In genomic region chr2:113754160-113754559, GRCh38 we compare ENCODE assay signal across 16 cellular contexts. TPM values are rescaled to one million over a fixed set of nuclear protein-coding genes. Genes with fewer than 3 reads are reported as not detected.
A peak's percentile ranks its signal among the peaks of the same experiment; 100 is the strongest.
DNase-seq lines count a peak whose midpoint lies in the region; ATAC-seq and TF ChIP-seq lines count a peak whose summit lies in the region.
"Had no signal": no experiment of that assay in that cellular context is flagged by ENCODE, and none has a peak within 500 bp of the region (broad histone marks: within the 10 kb centered on the region; RNA-seq: fewer than 3 reads in every experiment).

No MANE protein-coding gene starts in this region.

- peaks cover 8% of the 10 kb centered on the region for H3K79me1 ChIP-seq in trophoblast cell (ENCODE audit: low read length)

- H3K14ac ChIP-seq in trophoblast cell (ENCODE audit: low read length), result no peak overlapping the region

- no CpG with 5 or more reads among the region's 8 CpGs for WGBS in trophoblast cell (ENCODE audit: extremely low coverage, insufficient coverage, insufficient read length)

- H3K9ac ChIP-seq in BLaER1 (no peak overlapping the region), adipocyte (ENCODE audit: low read length) (peak overlapping the region; percentile 99), trophoblast cell (ENCODE audit: low read length) (no peak overlapping the region)

- no peak overlapping the region for H2BK120ac ChIP-seq in trophoblast cell (ENCODE audit: insufficient read depth, low read length, poor library complexity)

- H3K9me2 ChIP-seq in DOHH2 (replicated peaks; ENCODE audit: control insufficient read depth, low read length), result no peaks in the 10 kb centered on the region

- H3K27ac ChIP-seq in BLaER1 (no peak overlapping the region), DOHH2 (ENCODE audit: low read depth, low read length) (no peak overlapping the region), lower lobe of right lung (no peak overlapping the region), trophoblast cell (ENCODE audit: low read depth, low read length) (no peak overlapping the region)
- H3K27ac ChIP-seq in CD4-positive, alpha-beta memory T cell (ENCODE audit: low read depth, low read length), result no peak overlapping the region
- H3K27ac ChIP-seq: neutrophil, vagina, WERI-Rb-1 had no signal

- no peak overlapping the region for H4K12ac ChIP-seq in trophoblast cell (ENCODE audit: low read depth, low read length)

- H3K79me2 ChIP-seq in DOHH2 (ENCODE audit: control insufficient read depth, low read length), result peaks cover 70% of the 10 kb centered on the region
- peaks cover 6% of the 10 kb centered on the region for H3K79me2 ChIP-seq in trophoblast cell (ENCODE audit: control insufficient read depth, insufficient read depth, low read length, poor library complexity)

- DNase-seq in adipocyte (ENCODE audit: low read depth) (no peak), lower lobe of right lung (no peak), trophoblast cell (no peak)
- no peak for DNase-seq in CD4-positive, alpha-beta memory T cell
- no peak for DNase-seq in stimulated activated CD4-positive, alpha-beta T cell treated with anti-CD3 and anti-CD28 coated beads, Interleukin-4, amount 100 ng/mL, for 4 hours
- DNase-seq: activated CD8-positive, alpha-beta T cell treated with anti-CD3 and anti-CD28 coated beads, Interleukin-2, amount 10 ng/mL, durations not matched to agents 7 days and 5 days; foreskin melanocyte; HCEC 1CT; WERI-Rb-1 had no signal

- peaks cover 32% of the 10 kb centered on the region for H3K36me3 ChIP-seq in BLaER1
- peaks cover 60% of the 10 kb centered on the region for H3K36me3 ChIP-seq in DOHH2 (ENCODE audit: control insufficient read depth, low read length)
- peaks cover 35% of the 10 kb centered on the region for H3K36me3 ChIP-seq in adipocyte (ENCODE audit: control insufficient read depth, insufficient read depth, low read length, severe bottlenecking)
- H3K36me3 ChIP-seq in lower lobe of right lung, result peaks cover 34% of the 10 kb centered on the region
- H3K36me3 ChIP-seq in trophoblast cell (ENCODE audit: control insufficient read depth in 1 of 2, insufficient read depth in 2 of 2, low read length in 2 of 2), result peaks cover 5 to 9% of the 10 kb centered on the region in 2 experiments
- H3K36me3 ChIP-seq in CD4-positive, alpha-beta memory T cell (ENCODE audit: insufficient read depth, low read length), result peaks cover 9% of the 10 kb centered on the region

- H3K4me1 ChIP-seq in BLaER1 (peaks cover 37% of the 10 kb centered on the region), DOHH2 (ENCODE audit: control insufficient read depth, low read length) (peaks cover 30% of the 10 kb centered on the region), adipocyte (ENCODE audit: control insufficient read depth, insufficient read depth, low read length) (peaks cover 31% of the 10 kb centered on the region), lower lobe of right lung (peaks cover 20% of the 10 kb centered on the region), trophoblast cell (ENCODE audit: control insufficient read depth in 1 of 2, insufficient read depth in 2 of 2, low read length in 2 of 2) (no peaks in the 10 kb centered on the region)
- peaks cover 25% of the 10 kb centered on the region for H3K4me1 ChIP-seq in CD4-positive, alpha-beta memory T cell (ENCODE audit: insufficient read depth, low read length)

- H3K9me3 Mint-ChIP-seq in CD4-positive, alpha-beta memory T cell, result peaks cover 0 to 4% (median 0%) of the 10 kb centered on the region in 8 donors
- H3K9me3 Mint-ChIP-seq: CD14-positive monocyte, memory B cell had no signal

- H3K4ac ChIP-seq in trophoblast cell (ENCODE audit: low read depth, low read length), result no peak overlapping the region

- H4K91ac ChIP-seq in trophoblast cell (ENCODE audit: low read depth, low read length), result no peak overlapping the region

- no peak overlapping the region for H2AFZ ChIP-seq in trophoblast cell (ENCODE audit: insufficient read depth, low read length, poor library complexity)

- intact Hi-C loops in lower lobe of right lung (cut with DNase I), result no loop called here
- intact Hi-C loops in CD4-positive, alpha-beta memory T cell (cut with micrococcal nuclease), result no loop called here

- no peak overlapping the region for H2AK5ac ChIP-seq in trophoblast cell (ENCODE audit: low read length)

- H3K4me3 Mint-ChIP-seq in CD4-positive, alpha-beta memory T cell, result peak overlapping the region in 3 of 8 donors; percentile 22 to 37 (median 32)

- H3K9me3 ChIP-seq in BLaER1, result no peaks in the 10 kb centered on the region
- H3K9me3 ChIP-seq in DOHH2 (ENCODE audit: control insufficient read depth, insufficient read depth, low read length), result no peaks in the 10 kb centered on the region
- no peaks in the 10 kb centered on the region for H3K9me3 ChIP-seq in adipocyte (ENCODE audit: control insufficient read depth, low read length)
- H3K9me3 ChIP-seq in lower lobe of right lung, result no peaks in the 10 kb centered on the region
- H3K9me3 ChIP-seq in trophoblast cell (ENCODE audit: insufficient read depth, low read depth, low read length), result no peaks in the 10 kb centered on the region
- no peaks in the 10 kb centered on the region for H3K9me3 ChIP-seq in CD4-positive, alpha-beta memory T cell (ENCODE audit: control insufficient read depth in 1 of 2, low read length in 2 of 2)
- H3K9me3 ChIP-seq: neutrophil, vagina had no signal

- no peak overlapping the region for H3K23ac ChIP-seq in trophoblast cell (ENCODE audit: low read length)

- no peak overlapping the region for H3K27ac Mint-ChIP-seq in CD4-positive, alpha-beta memory T cell
- H3K27ac Mint-ChIP-seq: activated CD8-positive, alpha-beta T cell treated with anti-CD3 and anti-CD28 coated beads, Interleukin-2, amount 10 ng/mL, durations not matched to agents 7 days and 5 days; CD14-positive monocyte had no signal

- no peaks in the 10 kb centered on the region for H3K27me3 Mint-ChIP-seq in CD4-positive, alpha-beta memory T cell
- H3K27me3 Mint-ChIP-seq: memory B cell had no signal

- TF ChIP-seq CTCF in DOHH2 (IDR thresholded peaks at IDR 0.05; ENCODE audit: low read depth, low read length, poor library complexity, severe bottlenecking) (no peak), lower lobe of right lung (IDR thresholded peaks at IDR 0.05) (no peak)

- no peak overlapping the region for H2BK12ac ChIP-seq in trophoblast cell (ENCODE audit: low read length)

- H3F3A ChIP-seq in DOHH2 (ENCODE audit: control insufficient read depth, insufficient read depth), result peaks cover 20% of the 10 kb centered on the region

- H3K4me3 ChIP-seq in BLaER1 (no peak overlapping the region; the same call in 1 of the 2 replicates), DOHH2 (ENCODE audit: low read length) (peak overlapping the region; percentile 98), adipocyte (ENCODE audit: low read length) (peak overlapping the region; percentile 89), lower lobe of right lung (peak overlapping the region; percentile 97), trophoblast cell (ENCODE audit: low read depth, low read length) (no peak overlapping the region)
- no peak overlapping the region for H3K4me3 ChIP-seq in CD4-positive, alpha-beta memory T cell (ENCODE audit: low read length in 2 of 2)

- H3K36me3 Mint-ChIP-seq in CD4-positive, alpha-beta memory T cell, result peaks cover 19 to 26% of the 10 kb centered on the region in 2 donors

- no peak for ATAC-seq in lower lobe of right lung
- no peak for ATAC-seq in GM19324 (IDR thresholded peaks at IDR 0.05; ENCODE audit: low FRiP score, unreplicated experiment)
- ATAC-seq: activated CD8-positive, alpha-beta T cell treated with anti-CD3 and anti-CD28 coated beads, Interleukin-2, amount 10 ng/mL, durations not matched to agents 7 days and 5 days had no signal

- POLR2A ChIA-PET in CD4-positive, alpha-beta memory T cell (lab: Charles Lee; ENCODE audit: partially characterized antibody), result no interaction called here

- CTCF ChIA-PET in CD4-positive, alpha-beta memory T cell (lab: Charles Lee; ENCODE audit: partially characterized antibody), result no interaction called here

- H3K27me3 ChIP-seq in BLaER1 (no peaks in the 10 kb centered on the region), DOHH2 (ENCODE audit: control insufficient read depth, low read length) (no peaks in the 10 kb centered on the region), adipocyte (replicated peaks; ENCODE audit: control insufficient read depth, insufficient read depth, low read length) (no peaks in the 10 kb centered on the region), lower lobe of right lung (ENCODE audit: low read depth) (no peaks in the 10 kb centered on the region), trophoblast cell (ENCODE audit: insufficient read depth, low read length) (no peaks in the 10 kb centered on the region)
- H3K27me3 ChIP-seq in CD4-positive, alpha-beta memory T cell (ENCODE audit: insufficient read depth, low read length), result no peaks in the 10 kb centered on the region
- H3K27me3 ChIP-seq: neutrophil, vagina had no signal

- H2BK5ac ChIP-seq in trophoblast cell (ENCODE audit: low read depth, low read length, poor library complexity), result no peak overlapping the region

- peak overlapping the region; percentile 87 for H3K4me2 ChIP-seq in BLaER1
- H3K4me2 ChIP-seq in DOHH2 (ENCODE audit: low read length), result peak overlapping the region; percentile 73
- no peak overlapping the region for H3K4me2 ChIP-seq in trophoblast cell (ENCODE audit: low read length)

- peaks cover 18% of the 10 kb centered on the region for H4K20me1 ChIP-seq in BLaER1
- no peaks in the 10 kb centered on the region for H4K20me1 ChIP-seq in DOHH2 (ENCODE audit: control insufficient read depth, insufficient read depth, low read depth, low read length)

- no peak overlapping the region for H3K18ac ChIP-seq in trophoblast cell (ENCODE audit: low read length)

- H4K8ac ChIP-seq in trophoblast cell (ENCODE audit: low read depth, low read length), result no peak overlapping the region

- H3K4me1 Mint-ChIP-seq in CD4-positive, alpha-beta memory T cell, result peaks cover 21 to 43% (median 30%) of the 10 kb centered on the region in 4 donors

RNA-seq across cellular contexts. Expression of gene SLC35F5, which starts 2.3 kb away (rescaled TPM):
- total RNA-seq in lower lobe of right lung, result 70.4 TPM
- 26.0 and 28.2 TPM in 2 replicates for polyA plus RNA-seq in trophoblast cell (2013)
- total RNA-seq in CD4-positive, alpha-beta memory T cell, result 10 to 100 TPM; 29.9 to 30.9 TPM
- 1 to 10 TPM; 4.5 to 5.9 TPM for polyA plus RNA-seq in CD4-positive, alpha-beta memory T cell

Comparison
In these comparisons a context has a peak if more than half of its experiments do, and no peak if none do; other contexts are left out.
1. H3K4me3 ChIP-seq: peak in DOHH2 (single experiment), adipocyte (single experiment) and lower lobe of right lung (single experiment); none in BLaER1 (single experiment), trophoblast cell (single experiment) and CD4-positive, alpha-beta memory T cell (0 of 2).